8 cellular contexts compared by ENCODE assay signal in the genomic region with DNA sequence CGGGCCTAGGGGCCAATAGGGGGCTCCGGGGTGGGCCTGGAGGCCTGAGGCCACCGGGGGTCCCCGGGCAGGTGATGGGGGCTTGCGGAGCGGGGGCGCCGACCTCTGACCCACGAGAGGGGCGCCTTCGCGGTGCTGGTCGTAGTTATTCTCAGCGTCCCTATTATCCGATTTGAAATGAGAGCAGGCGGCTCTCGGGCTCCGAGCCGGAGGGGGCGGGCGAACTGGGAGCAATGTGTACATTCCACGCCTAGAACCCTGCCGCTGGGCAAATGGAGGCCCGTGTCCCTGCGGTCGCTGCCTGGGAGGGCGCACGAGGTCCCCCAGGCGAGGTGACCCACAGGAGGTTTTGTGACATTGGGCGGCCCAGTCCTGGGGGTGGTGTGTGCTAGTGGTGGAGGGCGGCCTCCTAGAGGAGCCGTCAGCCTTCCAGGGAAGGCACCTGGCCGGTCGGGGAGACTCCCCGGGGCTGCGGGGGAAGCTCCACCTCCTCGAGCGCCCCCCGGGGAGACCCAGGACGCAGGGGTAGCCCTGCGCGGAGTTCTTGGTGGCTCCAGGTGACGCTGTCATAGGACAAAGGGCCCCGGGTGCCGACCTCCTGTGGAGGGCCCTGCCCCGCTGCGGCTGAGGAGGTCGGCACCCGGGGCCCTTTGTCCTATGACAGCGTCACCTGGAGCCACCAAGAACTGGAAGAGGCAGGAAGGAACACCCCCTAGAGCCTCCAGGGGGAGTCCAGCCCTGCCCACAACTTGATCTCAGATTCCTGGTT.
DNase-seq lines count a peak whose midpoint lies in the region; ATAC-seq and TF ChIP-seq lines count a peak whose summit lies in the region.

No MANE protein-coding gene starts in this region.

- H2BK5ac ChIP-seq in trophoblast cell (ENCODE audit: low read depth, low read length, poor library complexity): peak overlapping the region; percentile 63

- peak overlapping the region; percentile 71 for H4K8ac ChIP-seq in trophoblast cell (ENCODE audit: low read depth, low read length)

- H3K9ac ChIP-seq in PC-3 (ENCODE audit: low read length) (peak overlapping the region; percentile 92), trophoblast cell (ENCODE audit: low read length) (no peak overlapping the region)

- H3K79me2 ChIP-seq in PC-3 (ENCODE audit: low read length): no peaks in the 10 kb centered on the region
- H3K79me2 ChIP-seq in trophoblast cell (ENCODE audit: control insufficient read depth, insufficient read depth, low read length, poor library complexity): peaks cover 4% of the 10 kb centered on the region

- H3K14ac ChIP-seq in trophoblast cell (ENCODE audit: low read length): peak overlapping the region; percentile 82

- WGBS in trophoblast cell (ENCODE audit: extremely low coverage, insufficient coverage, insufficient read length): no CpG with 5 or more reads among the region's 50 CpGs

- POLR2A ChIA-PET in PC-3 (lab: Charles Lee; ENCODE audit: unreplicated experiment): no interaction called here

- intact Hi-C loops in PC-3 (cut with micrococcal nuclease): no loop called here
- intact Hi-C loops in Right ventricle myocardium inferior (cut with DNase I): no loop called here

- peak overlapping the region; percentile 81 for H4K91ac ChIP-seq in trophoblast cell (ENCODE audit: low read depth, low read length)

- H4K20me1 ChIP-seq in PC-3 (ENCODE audit: low read length): no peaks in the 10 kb centered on the region

- H2AFZ ChIP-seq in PC-3 (ENCODE audit: low read length): peak overlapping the region; percentile 59; the same call in 1 of the 2 replicates
- peak overlapping the region; percentile 71 for H2AFZ ChIP-seq in trophoblast cell (ENCODE audit: insufficient read depth, low read length, poor library complexity)

- DNase-seq in GM10266 (ENCODE audit: extremely low spot score): peak; percentile 7
- peak; percentile 42 for DNase-seq in PC-3
- DNase-seq in activated naive CD4-positive, alpha-beta T cell (lab: John Stamatoyannopoulos, UW): peak in 3 of 4 experiments; percentile 3 to 41 (median 32)
- peak; percentile 68 for DNase-seq in Right ventricle myocardium inferior (ENCODE audit: missing footprints)
- DNase-seq in trophoblast cell: peak in 1 of 2 donors; percentile 27
- no peak for DNase-seq in cortex of kidney (lab: John Stamatoyannopoulos, UW)
- no peak for DNase-seq in NCI-H1048 (lab: John Stamatoyannopoulos, UW)

- H3K4me3 ChIP-seq in PC-3 (ENCODE audit: low read length) (peak overlapping the region; percentile 73), trophoblast cell (ENCODE audit: low read depth, low read length) (peak overlapping the region; percentile 71)

- H3K36me3 ChIP-seq in PC-3 (ENCODE audit: low read depth, low read length) (peaks cover 7% of the 10 kb centered on the region), trophoblast cell (ENCODE audit: control insufficient read depth in 1 of 2, insufficient read depth in 2 of 2, low read length in 2 of 2) (peaks cover 7 to 11% of the 10 kb centered on the region in 2 experiments)

- peak overlapping the region; percentile 90 for H4K12ac ChIP-seq in trophoblast cell (ENCODE audit: low read depth, low read length)

- no peak for TF ChIP-seq CTCF in GM10266 (IDR thresholded peaks at IDR 0.05; ENCODE audit: control insufficient read depth, insufficient read depth, low read depth, missing control alignments)
- TF ChIP-seq CTCF in PC-3 (conservative IDR thresholded peaks at IDR 0.05; ENCODE audit: low read depth, low read length): no peak

- H3K4me2 ChIP-seq in PC-3 (ENCODE audit: low read length): peak overlapping the region; percentile 89
- peak overlapping the region; percentile 68 for H3K4me2 ChIP-seq in trophoblast cell (ENCODE audit: low read length)

- ATAC-seq in HG03095 (IDR thresholded peaks at IDR 0.05; ENCODE audit: unreplicated experiment) (peak; percentile 13), PC-3 (peak; percentile 32), Right ventricle myocardium inferior (peak; percentile 14)

- H3K27me3 ChIP-seq in PC-3 (ENCODE audit: low read length): no peaks in the 10 kb centered on the region
- H3K27me3 ChIP-seq in trophoblast cell (ENCODE audit: insufficient read depth, low read length): no peaks in the 10 kb centered on the region

- no peak overlapping the region for H2BK12ac ChIP-seq in trophoblast cell (ENCODE audit: low read length)

- no peak overlapping the region for H3K4ac ChIP-seq in trophoblast cell (ENCODE audit: low read depth, low read length)

- H3K9me2 ChIP-seq in PC-3 (replicated peaks; ENCODE audit: low read length): no peaks in the 10 kb centered on the region

- H3K79me1 ChIP-seq in trophoblast cell (ENCODE audit: low read length): peaks cover 12% of the 10 kb centered on the region

- H3K18ac ChIP-seq in trophoblast cell (ENCODE audit: low read length): peak overlapping the region; percentile 84

- H2BK120ac ChIP-seq in trophoblast cell (ENCODE audit: insufficient read depth, low read length, poor library complexity): peak overlapping the region; percentile 33

- peak overlapping the region; percentile 41 for H2AK5ac ChIP-seq in trophoblast cell (ENCODE audit: low read length)

- no peak overlapping the region for H3K23ac ChIP-seq in trophoblast cell (ENCODE audit: low read length)

- H3K9me3 ChIP-seq in PC-3 (ENCODE audit: low read length) (no peaks in the 10 kb centered on the region), trophoblast cell (ENCODE audit: insufficient read depth, low read depth, low read length) (no peaks in the 10 kb centered on the region)

- no TSS peak for BruUV-seq in PC-3 (replicated peaks; lab: Mats Ljungman, UMichigan)

- H3F3A ChIP-seq in PC-3 (ENCODE audit: low read length, unreplicated experiment): no peaks in the 10 kb centered on the region

- H3K4me1 ChIP-seq in PC-3 (ENCODE audit: insufficient read depth, low read length) (peaks cover 17% of the 10 kb centered on the region; the same call in 1 of the 2 replicates), trophoblast cell (ENCODE audit: control insufficient read depth in 1 of 2, insufficient read depth in 2 of 2, low read length in 2 of 2) (no peaks in the 10 kb centered on the region)

- CTCF ChIA-PET in PC-3 (lab: Charles Lee): no interaction called here

- H3K27ac ChIP-seq in PC-3 (ENCODE audit: low read length) (peak overlapping the region; percentile 76), trophoblast cell (ENCODE audit: low read depth, low read length) (peak overlapping the region; percentile 90)

Comparison
In these comparisons a context has a peak if more than half of its experiments do, and no peak if none do; other contexts are left out.
1. DNase-seq: peak in GM10266 (single experiment), PC-3 (single experiment), activated naive CD4-positive, alpha-beta T cell (3 of 4) and Right ventricle myocardium inferior (single experiment); none in cortex of kidney (single experiment) and NCI-H1048 (single experiment).
2. Peak in every context shown above with its lines, with median percentiles within 50 percentile points of each other: ATAC-seq.